ENCODE assay signal across 9 cellular contexts in the genomic region with DNA sequence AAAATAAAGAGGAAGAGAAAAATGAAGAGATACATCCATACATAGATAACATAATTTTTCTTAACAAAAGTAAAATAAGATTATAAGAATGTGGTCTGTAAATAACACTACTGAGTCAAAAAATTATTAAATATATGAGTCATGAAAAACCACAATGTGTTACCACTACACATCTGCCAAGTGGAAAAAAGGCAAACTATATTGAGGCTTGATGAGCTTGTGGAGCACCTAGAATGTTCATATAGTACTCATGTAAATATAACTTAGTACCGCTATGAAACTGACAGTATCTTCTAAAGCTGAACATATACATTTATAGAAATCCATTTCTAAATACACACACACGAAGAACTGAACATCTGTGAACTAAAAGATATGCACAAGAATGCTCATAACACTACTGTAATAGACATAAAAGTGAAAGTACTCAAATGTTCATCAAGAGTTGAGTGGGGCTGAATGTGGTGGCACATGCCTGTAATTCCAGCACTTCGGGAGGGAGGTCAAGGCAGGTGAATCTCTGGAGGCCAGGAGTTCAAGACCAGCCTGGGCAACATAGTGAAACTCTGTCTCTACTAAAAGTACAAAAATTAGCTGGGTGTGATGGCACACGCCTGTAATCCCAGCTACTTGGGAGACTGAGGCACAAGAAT. TPM values are rescaled to one million over a fixed set of nuclear protein-coding genes. Genes with fewer than 3 reads are reported as not detected.
DNase-seq lines count a peak whose midpoint lies in the region; ATAC-seq and TF ChIP-seq lines count a peak whose summit lies in the region.
"Had no signal": no experiment of that assay in that cellular context is flagged by ENCODE, and none has a peak within 500 bp of the region (broad histone marks: within the 10 kb centered on the region; RNA-seq: fewer than 3 reads in every experiment).

No MANE protein-coding gene starts in this region.

- no peak overlapping the region for H3K4me3 ChIP-seq in prostate gland
- H3K4me3 ChIP-seq: heart left ventricle had no signal

- intact Hi-C loops in prostate gland (cut with DNase I), result no loop called here

- ATAC-seq in GM18873 (IDR thresholded peaks at IDR 0.05; ENCODE audit: low FRiP score, unreplicated experiment), result peak; percentile 96
- ATAC-seq in HG02571 (IDR thresholded peaks at IDR 0.05; ENCODE audit: unreplicated experiment), result peak; percentile 96
- ATAC-seq: heart left ventricle had no signal

- TF ChIP-seq POLR2A in prostate gland (IDR thresholded peaks at IDR 0.05), result no peak

- no peaks in the 10 kb centered on the region for H3K36me3 ChIP-seq in prostate gland
- H3K36me3 ChIP-seq: heart left ventricle had no signal

- H3K27me3 ChIP-seq in prostate gland (replicated peaks; ENCODE audit: insufficient read depth), result no peaks in the 10 kb centered on the region
- H3K27me3 ChIP-seq: heart left ventricle had no signal

- H3K4me1 ChIP-seq in prostate gland (replicated peaks), result no peaks in the 10 kb centered on the region
- H3K4me1 ChIP-seq: heart left ventricle had no signal

- no peaks in the 10 kb centered on the region for H3K9me3 ChIP-seq in prostate gland

- peak; percentile 70 for DNase-seq in NCI-H226
- peak; percentile 90 for DNase-seq in iris pigment epithelial cell (ENCODE audit: low read depth)
- no peak for DNase-seq in NOMO-1 (lab: John Stamatoyannopoulos, UW; ENCODE audit: unreplicated experiment in 2 of 2)
- no peak for DNase-seq in NCI-H1436 treated with DMSO at 0.1 percent for 48 hours (lab: John Stamatoyannopoulos, UW)
- no peak for DNase-seq in activated effector memory CD4-positive, alpha-beta T cell treated with anti-CD3 and anti-CD28 coated beads, Interleukin-2, amount 50 U/mL, for 16 hours
- no peak for DNase-seq in prostate gland (ENCODE audit: low spot score)
- DNase-seq: heart left ventricle had no signal

- 84% methylated on average over 4 of the region's 4 CpGs for WGBS in prostate gland

- H3K27ac ChIP-seq in prostate gland, result no peak overlapping the region
- H3K27ac ChIP-seq: heart left ventricle had no signal

- no peak for TF ChIP-seq CTCF in prostate gland (IDR thresholded peaks at IDR 0.05)

RNA-seq across cellular contexts. Expression of gene GBP3, which starts 18.5 kb away (rescaled TPM):
- 10 to 100 TPM; 15.8 to 32.7 TPM for total RNA-seq in prostate gland

RNA-seq across cellular contexts. Expression of gene GBP1, which starts 23.8 kb away (rescaled TPM):
- 10 to 100 TPM in 1 of 2 donors, 1 to 10 TPM in 1; 9.1 to 13.9 TPM for total RNA-seq in prostate gland

RNA-seq across cellular contexts. Expression of gene KYAT3, which starts 48.8 kb away (rescaled TPM):
- total RNA-seq in prostate gland, result 10 to 100 TPM; 21.8 to 26.1 TPM

RNA-seq across cellular contexts. Expression of gene RBMXL1, which starts 48.8 kb away (rescaled TPM):
- 10 to 100 TPM; 14.9 to 36.9 TPM for total RNA-seq in prostate gland

Comparison
In these comparisons a context has a peak if more than half of its experiments do, and no peak if none do; other contexts are left out.
1. DNase-seq: peak in NCI-H226 (single experiment) and iris pigment epithelial cell (single experiment); none in NOMO-1 (0 of 2), NCI-H1436 treated with DMSO at 0.1 percent for 48 hours (single experiment), activated effector memory CD4-positive, alpha-beta T cell treated with anti-CD3 and anti-CD28 coated beads, Interleukin-2, amount 50 U/mL, for 16 hours (single experiment) and prostate gland (single experiment).